20 cellular contexts compared by ENCODE assay signal in genomic region chr7:127979113-127979727, GRCh38.
"Had no signal": no experiment of that assay in that cellular context is flagged by ENCODE, and none has a peak within 500 bp of the region (broad histone marks: within the 10 kb centered on the region; RNA-seq: fewer than 3 reads in every experiment).

No MANE protein-coding gene starts in this region.

- H3K27ac Mint-ChIP-seq: activated CD8-positive, alpha-beta T cell treated with anti-CD3 and anti-CD28 coated beads, Interleukin-2, amount 10 ng/mL, durations not matched to agents 7 days and 5 days; dendritic cell treated with granulocyte-macrophage colony-stimulating factor and Interleukin-4, amounts not matched to agents 40 ng/mL and 50 ng/mL, for 4 days; effector memory CD8-positive, alpha-beta T cell; natural killer cell had no signal

- H3K4me3 Mint-ChIP-seq: activated CD8-positive, alpha-beta T cell treated with anti-CD3 and anti-CD28 coated beads, Interleukin-2, amount 10 ng/mL, durations not matched to agents 7 days and 5 days; dendritic cell treated with granulocyte-macrophage colony-stimulating factor and Interleukin-4, amounts not matched to agents 40 ng/mL and 50 ng/mL, for 4 days; effector memory CD8-positive, alpha-beta T cell; natural killer cell had no signal

- H3K27ac ChIP-seq: adrenal gland, psoas muscle, sigmoid colon, testis, WERI-Rb-1 had no signal

- H3K27me3 ChIP-seq: adrenal gland, sigmoid colon, testis had no signal

- ATAC-seq: activated CD8-positive, alpha-beta T cell treated with anti-CD3 and anti-CD28 coated beads, Interleukin-2, amount 10 ng/mL, durations not matched to agents 7 days and 5 days; effector memory CD8-positive, alpha-beta T cell; left colon; mucosa of descending colon; natural killer cell; psoas muscle; stimulated activated naive CD8-positive, alpha-beta T cell treated with anti-CD3 and anti-CD28 coated beads, Interleukin-15, Interleukin-2, amounts not matched to agents 100 U/mL and 50 U/mL, for 24 hours had no signal

- H3K27me3 Mint-ChIP-seq: dendritic cell treated with granulocyte-macrophage colony-stimulating factor and Interleukin-4, amounts not matched to agents 40 ng/mL and 50 ng/mL, for 4 days; effector memory CD8-positive, alpha-beta T cell had no signal

- H3K36me3 ChIP-seq: adrenal gland, sigmoid colon had no signal

- DNase-seq: activated CD4-positive, alpha-beta T cell treated with anti-CD3 and anti-CD28 coated beads for 48 hours; activated CD8-positive, alpha-beta memory T cell treated with anti-CD3 and anti-CD28 coated beads, Interleukin-2, amount 50 U/mL, for 48 hours; activated CD8-positive, alpha-beta T cell treated with anti-CD3 and anti-CD28 coated beads, Interleukin-2, amount 10 ng/mL, durations not matched to agents 7 days and 5 days; activated naive CD4-positive, alpha-beta T cell treated with anti-CD3 and anti-CD28 coated beads, Interleukin-2, amount 50 U/mL, for 16 hours; adrenal gland; central memory CD4-positive, alpha-beta T cell; effector memory CD8-positive, alpha-beta T cell; left colon; mucosa of descending colon; natural killer cell; occipital lobe; psoas muscle; sigmoid colon; stimulated activated CD4-positive, alpha-beta T cell treated with anti-CD3 and anti-CD28 coated beads, Interleukin-2, amount 100 ng/mL, for 24 hours; stimulated activated naive CD8-positive, alpha-beta T cell treated with anti-CD3 and anti-CD28 coated beads, Interleukin-15, Interleukin-2, amounts not matched to agents 100 U/mL and 50 U/mL, for 24 hours; T-helper 1 cell; testis; WERI-Rb-1 had no signal

- H3K9me3 ChIP-seq: adrenal gland, testis had no signal

- H3K4me3 ChIP-seq: adrenal gland, mucosa of descending colon, psoas muscle, sigmoid colon, testis had no signal

- FAIRE-seq: urothelium cell line had no signal

- H3K4me1 ChIP-seq: adrenal gland, psoas muscle, testis had no signal
